In genomic region chr9:34070601-34071340, GRCh38 we compare ENCODE assay signal across 18 cellular contexts. TPM values are rescaled to one million over a fixed set of nuclear protein-coding genes. Genes with fewer than 3 reads are reported as not detected.
DNase-seq lines count a peak whose midpoint lies in the region; ATAC-seq and TF ChIP-seq lines count a peak whose summit lies in the region.
"Had no signal": no experiment of that assay in that cellular context is flagged by ENCODE, and none has a peak within 500 bp of the region (broad histone marks: within the 10 kb centered on the region; RNA-seq: fewer than 3 reads in every experiment).

No MANE protein-coding gene starts in this region.

- H3K4me1 Mint-ChIP-seq in T-helper 17 cell, result peaks cover 3% of the 10 kb centered on the region

- peak overlapping the region; percentile 99 for H3K27ac ChIP-seq in VCaP
- H3K27ac ChIP-seq: cardiac muscle cell had no signal

- H3K27me3 Mint-ChIP-seq in T-helper 17 cell, result no peaks in the 10 kb centered on the region
- H3K27me3 Mint-ChIP-seq: T-cell had no signal

- no peak overlapping the region for H3K4me3 Mint-ChIP-seq in T-helper 17 cell
- H3K4me3 Mint-ChIP-seq: activated T-cell treated with anti-CD3 and anti-CD28 coated beads, Interleukin-2, amount 50 U/mL, for 72 hours; T-cell had no signal

- TF ChIP-seq CTCF in VCaP (conservative IDR thresholded peaks at IDR 0.05), result no peak
- no peak for TF ChIP-seq CTCF in fibroblast of the aortic adventitia (IDR thresholded peaks at IDR 0.05; ENCODE audit: insufficient read depth, low read length)

- no peak overlapping the region for H3K27ac Mint-ChIP-seq in T-helper 17 cell
- H3K27ac Mint-ChIP-seq: activated T-cell treated with anti-CD3 and anti-CD28 coated beads, Interleukin-2, amount 50 U/mL, for 72 hours; T-cell had no signal

- H3K4me3 ChIP-seq in fibroblast of the aortic adventitia (ENCODE audit: low read depth, low read length), result no peak overlapping the region
- H3K4me3 ChIP-seq: cardiac muscle cell had no signal

- no peaks in the 10 kb centered on the region for H3K36me3 Mint-ChIP-seq in T-helper 17 cell (ENCODE audit: low read depth)
- H3K36me3 Mint-ChIP-seq: T-cell had no signal

- peak; percentile 48 for DNase-seq in DMS 273 (lab: John Stamatoyannopoulos, UW; ENCODE audit: unreplicated experiment)
- peak; percentile 28 for DNase-seq in fibroblast of the aortic adventitia (ENCODE audit: low read depth)
- DNase-seq in renal cortical epithelial cell (ENCODE audit: low read depth), result peak; percentile 15
- DNase-seq in T-helper 17 cell, result no peak
- DNase-seq in KG1 (lab: John Stamatoyannopoulos, UW), result no peak
- no peak for DNase-seq in UCSD-AML1 (lab: John Stamatoyannopoulos, UW; ENCODE audit: unreplicated experiment)
- DNase-seq: activated T-cell treated with anti-CD3 and anti-CD28 coated beads, Interleukin-2, amount 50 U/mL, for 72 hours; effector CD8-positive, alpha-beta T cell; GDM1; Kasumi-1; NCI-H1436; NCI-H345; stimulated activated CD4-positive, alpha-beta T cell treated with anti-CD3 and anti-CD28 coated beads, Interleukin-4, amount 100 ng/mL, for 1 hour; substantia nigra; T-cell had no signal

- ATAC-seq in T-helper 17 cell (no peak), GM21723 (IDR thresholded peaks at IDR 0.05; ENCODE audit: unreplicated experiment) (no peak)
- ATAC-seq: activated T-cell treated with anti-CD3 and anti-CD28 coated beads, Interleukin-2, amount 50 U/mL, for 72 hours; T-cell had no signal

- no peaks in the 10 kb centered on the region for H3K9me3 ChIP-seq in T-helper 17 cell (ENCODE audit: control insufficient read depth, low read length, poor library complexity, severe bottlenecking)

RNA-seq across cellular contexts. Expression of gene UBAP2, which starts 22.1 kb away (rescaled TPM):
- 25.6 and 68.7 TPM in 2 replicates for total RNA-seq in fibroblast of the aortic adventitia (ENCODE audit: low replicate concordance)
- 30.9 and 40.4 TPM in 2 replicates for total RNA-seq in renal cortical epithelial cell
- total RNA-seq in T-helper 17 cell, result 10 to 100 TPM; 33.9 to 37.3 TPM

RNA-seq across cellular contexts. Expression of gene DCAF12, which starts 55.7 kb away (rescaled TPM):
- total RNA-seq in fibroblast of the aortic adventitia (ENCODE audit: low replicate concordance) (7.6 and 25.9 TPM in 2 replicates), renal cortical epithelial cell (30.9 and 45.2 TPM in 2 replicates), T-helper 17 cell (10 to 100 TPM; 14.8 TPM)

Comparison
In these comparisons a context has a peak if more than half of its experiments do, and no peak if none do; other contexts are left out.
1. DNase-seq: peak in DMS 273 (single experiment), fibroblast of the aortic adventitia (single experiment) and renal cortical epithelial cell (single experiment); none in T-helper 17 cell (0 of 3), KG1 (single experiment) and UCSD-AML1 (single experiment).